ENCODE assay signal across 29 cellular contexts in the genomic region with DNA sequence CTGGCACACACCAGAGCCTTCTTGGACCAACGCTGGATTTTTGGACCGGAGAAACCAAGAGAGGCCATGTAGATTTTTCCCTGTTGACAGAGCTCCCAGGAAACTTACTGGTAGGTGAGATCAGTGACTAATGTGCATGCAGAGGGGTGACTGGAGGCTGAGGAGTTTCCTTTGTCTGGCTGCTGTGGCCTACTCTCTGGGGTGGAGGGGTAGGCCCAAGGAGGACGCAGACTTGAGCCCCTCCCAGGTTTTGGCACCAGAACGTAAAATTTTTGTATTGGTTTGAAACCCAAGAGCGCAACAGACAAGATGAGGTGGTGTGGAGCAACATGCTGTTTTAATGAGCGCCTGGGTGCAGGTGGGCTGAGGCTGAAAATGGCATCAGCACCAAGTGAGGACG. TPM values are rescaled to one million over a fixed set of nuclear protein-coding genes. Genes with fewer than 3 reads are reported as not detected.
"Had no signal": no experiment of that assay in that cellular context is flagged by ENCODE, and none has a peak within 500 bp of the region (broad histone marks: within the 10 kb centered on the region; RNA-seq: fewer than 3 reads in every experiment).

No MANE protein-coding gene starts in this region.

- H3K4me1 Mint-ChIP-seq: immature natural killer cell; naive thymus-derived CD8-positive, alpha-beta T cell; nephron; neural crest cell had no signal

- H3K9me3 Mint-ChIP-seq: immature natural killer cell; naive thymus-derived CD8-positive, alpha-beta T cell; stimulated activated naive CD8-positive, alpha-beta T cell treated with anti-CD3 and anti-CD28 coated beads, Interleukin-15, Interleukin-2, amounts not matched to agents 100 ng/mL and 50 ng/mL, for 24 hours had no signal

- H3K4me1 ChIP-seq: left lung, right atrium auricular region, right lobe of liver, suprapubic skin, tibial artery, upper lobe of right lung had no signal

- H3K36me3 ChIP-seq: left lung, neutrophil, ovary, right atrium auricular region, suprapubic skin, thoracic aorta, tibial artery, upper lobe of right lung had no signal

- H3K27me3 ChIP-seq: left lung, neutrophil, ovary, right atrium auricular region, right lobe of liver, suprapubic skin, tibial artery, upper lobe of right lung had no signal

- H3K36me3 Mint-ChIP-seq: immature natural killer cell; naive thymus-derived CD8-positive, alpha-beta T cell had no signal

- H3K4me3 Mint-ChIP-seq: immature natural killer cell; naive thymus-derived CD8-positive, alpha-beta T cell; nephron; neural crest cell; stimulated activated naive CD8-positive, alpha-beta T cell treated with anti-CD3 and anti-CD28 coated beads, Interleukin-15, Interleukin-2, amounts not matched to agents 100 ng/mL and 50 ng/mL, for 24 hours had no signal

- H3K27ac ChIP-seq: left lung, neutrophil, ovary, right atrium auricular region, right lobe of liver, suprapubic skin, thoracic aorta, tibial artery, upper lobe of right lung had no signal

- H3K4me3 ChIP-seq: left lung, lung, ovary, right atrium auricular region, right lobe of liver, smooth muscle cell, suprapubic skin, thoracic aorta, tibial artery, upper lobe of right lung had no signal

- H3K9me3 ChIP-seq: left lung, neutrophil, ovary, right atrium auricular region, right lobe of liver, suprapubic skin, thoracic aorta, tibial artery, upper lobe of right lung had no signal

- FAIRE-seq: islet of Langerhans, kidney, urothelium cell line had no signal

- ATAC-seq: left colon; left lung; naive thymus-derived CD8-positive, alpha-beta T cell; upper lobe of right lung had no signal

- H3K27ac Mint-ChIP-seq: immature natural killer cell; naive thymus-derived CD8-positive, alpha-beta T cell; nephron; progenitor cell of endocrine pancreas; stimulated activated naive CD8-positive, alpha-beta T cell treated with anti-CD3 and anti-CD28 coated beads, Interleukin-15, Interleukin-2, amounts not matched to agents 100 ng/mL and 50 ng/mL, for 24 hours had no signal

- DNase-seq: hypothalamus; immature natural killer cell; kidney; left colon; left lung; mesenchymal stem cell; naive thymus-derived CD8-positive, alpha-beta T cell; ovary; right lobe of liver; stimulated activated CD4-positive, alpha-beta T cell treated with anti-CD3 and anti-CD28 coated beads, Interleukin-1b, Interleukin-23, amount 100 ng/mL, for 48 hours; stimulated activated CD4-positive, alpha-beta T cell treated with anti-CD3 and anti-CD28 coated beads, Interleukin-2, amount 100 ng/mL, for 48 hours; stimulated activated CD4-positive, alpha-beta T cell treated with anti-CD3 and anti-CD28 coated beads, Interleukin-4, amount 100 ng/mL, for 4 hours; stimulated activated CD8-positive, alpha-beta memory T cell treated with anti-CD3 and anti-CD28 coated beads, Interleukin-4, amount 100 ng/mL, for 48 hours; stimulated activated naive CD4-positive, alpha-beta T cell; tibial artery; trophoblast cell; upper lobe of right lung had no signal

- H3K27me3 Mint-ChIP-seq: progenitor cell of endocrine pancreas; stimulated activated naive CD8-positive, alpha-beta T cell treated with anti-CD3 and anti-CD28 coated beads, Interleukin-15, Interleukin-2, amounts not matched to agents 100 ng/mL and 50 ng/mL, for 24 hours had no signal

- H3K4me2 ChIP-seq: smooth muscle cell had no signal

RNA-seq across cellular contexts. Expression of a gene that starts 59.2 kb away (rescaled TPM):
- total RNA-seq: progenitor cell of endocrine pancreas had no signal
